In genomic region chr1:65148178-65148547, GRCh38 we compare ENCODE assay signal across 8 cellular contexts. TPM values are rescaled to one million over a fixed set of nuclear protein-coding genes. Genes with fewer than 3 reads are reported as not detected.
DNase-seq lines count a peak whose midpoint lies in the region; ATAC-seq and TF ChIP-seq lines count a peak whose summit lies in the region.
"Not testable (repeated sequence)": the region's sequence is repeated elsewhere in the genome, so short reads cannot be mapped to it uniquely, and the experiment has no call there.

Gene AK4, plus strand, starts transcription at chr1:65148203. Its CDS starts 205 bp downstream, at chr1:65148408.

- not testable (repeated sequence) for H3K4me1 ChIP-seq in BE2C; NT2/D1 (ENCODE audit: insufficient read depth, insufficient read length); lung (ENCODE audit: control insufficient read depth in 2 of 2, insufficient read depth in 2 of 2, low read length in 2 of 2); gastrocnemius medialis

- peak within 1 kb of the TSS; percentile 87 for H3K4me3 Mint-ChIP-seq in activated naive CD4-positive, alpha-beta T cell treated with anti-CD3 and anti-CD28 coated beads, Interleukin-2, amount 50 U/mL, for 24 hours

- H3K27ac ChIP-seq in lung (ENCODE audit: low read depth in 1 of 2, low read length in 1 of 2) (peak within 1 kb of the TSS in 1 of 2 donors; percentile 75), gastrocnemius medialis (peak within 1 kb of the TSS; percentile 44 to 71 (median 64))

- H3K36me3 ChIP-seq in BE2C; NT2/D1 (ENCODE audit: insufficient read depth, insufficient read length, low read length); lung (ENCODE audit: control insufficient read depth in 2 of 2, insufficient read depth in 2 of 2, low read length in 2 of 2); gastrocnemius medialis: not testable (repeated sequence)

- intact Hi-C loops in gastrocnemius medialis (cut with DNase I; ENCODE audit: low total_unique reads): not testable (repeated sequence)

- not testable (repeated sequence) for TF ChIP-seq POLR2A in gastrocnemius medialis (IDR thresholded peaks at IDR 0.05)

- not testable (repeated sequence) for H3K9me3 Mint-ChIP-seq in activated naive CD4-positive, alpha-beta T cell treated with anti-CD3 and anti-CD28 coated beads, Interleukin-2, amount 50 U/mL, for 24 hours

- 0% methylated on average over 2 to 20 of the region's 33 CpGs for WGBS in lung, 2 donors

- H3K27ac Mint-ChIP-seq in activated naive CD4-positive, alpha-beta T cell treated with anti-CD3 and anti-CD28 coated beads, Interleukin-2, amount 50 U/mL, for 24 hours: not testable (repeated sequence)

- H3K9me3 ChIP-seq in BE2C; NT2/D1 (ENCODE audit: insufficient read depth, low read length); lung (ENCODE audit: control insufficient read depth in 2 of 2, insufficient read depth in 1 of 2, low read length in 1 of 2); gastrocnemius medialis: not testable (repeated sequence)

- peak within 1 kb of the TSS; percentile 54 for H3K4me3 ChIP-seq in BE2C (ENCODE audit: low read depth, low read length)
- peak within 1 kb of the TSS; percentile 50 for H3K4me3 ChIP-seq in NT2/D1 (ENCODE audit: insufficient read length, low read depth)
- H3K4me3 ChIP-seq in lung: peak within 1 kb of the TSS; percentile 69
- H3K4me3 ChIP-seq in gastrocnemius medialis: peak within 1 kb of the TSS; percentile 51 to 89 (median 74)

- in situ Hi-C loops in gastrocnemius medialis (cut with MboI; ENCODE audit: low sequenced_read_pairs in 4 of 4): not testable (repeated sequence)

- H3K36me3 Mint-ChIP-seq in activated naive CD4-positive, alpha-beta T cell treated with anti-CD3 and anti-CD28 coated beads, Interleukin-2, amount 50 U/mL, for 24 hours: not testable (repeated sequence)

- H3K9ac ChIP-seq in NT2/D1 (ENCODE audit: insufficient read length, low read depth): peak within 1 kb of the TSS; percentile 63

- peak; percentile 8 for DNase-seq in BE2C
- DNase-seq in NT2/D1 (ENCODE audit: low read depth, low spot score); lung (ENCODE audit: low spot score); gastrocnemius medialis: not testable (repeated sequence)

- TF ChIP-seq CTCF in BE2C (IDR thresholded peaks at IDR 0.05; ENCODE audit: low read depth, low read length); lung (IDR thresholded peaks at IDR 0.05; ENCODE audit: control extremely low read depth, extremely low read depth); gastrocnemius medialis (IDR thresholded peaks at IDR 0.05 in 4 of 5, conservative IDR thresholded peaks at IDR 0.05 in 1 of 5): not testable (repeated sequence)

- H3K27me3 Mint-ChIP-seq in activated naive CD4-positive, alpha-beta T cell treated with anti-CD3 and anti-CD28 coated beads, Interleukin-2, amount 50 U/mL, for 24 hours: peaks cover 39% of the 10 kb centered on the region

- H3K4me1 Mint-ChIP-seq in activated naive CD4-positive, alpha-beta T cell treated with anti-CD3 and anti-CD28 coated beads, Interleukin-2, amount 50 U/mL, for 24 hours: peaks cover 13% of the 10 kb centered on the region

- ATAC-seq in GM19438 (IDR thresholded peaks at IDR 0.05; ENCODE audit: low read depth, unreplicated experiment): peak; percentile 24
- ATAC-seq in HG02981 (IDR thresholded peaks at IDR 0.05; ENCODE audit: unreplicated experiment): peak; percentile 2
- not testable (repeated sequence) for ATAC-seq in esophagus mucosa
- ATAC-seq in lung (ENCODE audit: insufficient read depth, low FRiP score): peak; percentile 48
- ATAC-seq in gastrocnemius medialis: peak; percentile 18 to 48

- H3K27me3 ChIP-seq in BE2C: peaks cover 23% of the 10 kb centered on the region
- peaks cover 96% of the 10 kb centered on the region for H3K27me3 ChIP-seq in NT2/D1 (ENCODE audit: insufficient read depth, insufficient read length)
- H3K27me3 ChIP-seq in lung (ENCODE audit: control insufficient read depth, insufficient read depth); gastrocnemius medialis: not testable (repeated sequence)

RNA-seq across cellular contexts. Expression of gene AK4, which starts in this region (rescaled TPM):
- 1.5 TPM for polyA plus RNA-seq in BE2C (2012; ENCODE audit: insufficient read depth, insufficient read length, low read depth)
- total RNA-seq in esophagus mucosa (51.6 TPM), lung (1 to 10 TPM; 4.9 to 8.2 TPM), gastrocnemius medialis (1 to 10 TPM; 1.4 to 2.6 (median 1.8) TPM)
- 10 to 100 TPM in 1 of 2 donors, 1 to 10 TPM in 1; 1.1 to 13.7 TPM for polyA plus RNA-seq in lung
